ENCODE assay signal across 8 cellular contexts in genomic region chr5:138542120-138542955, GRCh38.
A peak's percentile ranks its signal among the peaks of the same experiment; 100 is the strongest.
DNase-seq lines count a peak whose midpoint lies in the region; ATAC-seq and TF ChIP-seq lines count a peak whose summit lies in the region.

No MANE protein-coding gene starts in this region.

- H3K4me1 ChIP-seq in DOHH2 (ENCODE audit: control insufficient read depth, low read length) (peaks cover 41% of the 10 kb centered on the region), iPS DF 6.9 (ENCODE audit: control insufficient read depth, insufficient read depth, low read length) (no peaks in the 10 kb centered on the region)

- H3K27me3 ChIP-seq in DOHH2 (ENCODE audit: control insufficient read depth, low read length) = no peaks in the 10 kb centered on the region
- H3K27me3 ChIP-seq in HL-60 (ENCODE audit: insufficient read depth, poor library complexity, severe bottlenecking) = no peaks in the 10 kb centered on the region
- H3K27me3 ChIP-seq in iPS DF 6.9 (ENCODE audit: control insufficient read depth, insufficient read depth, low read length) = no peaks in the 10 kb centered on the region

- H3K27me3 Mint-ChIP-seq in activated naive CD8-positive, alpha-beta T cell = no peaks in the 10 kb centered on the region
- no peaks in the 10 kb centered on the region for H3K27me3 Mint-ChIP-seq in stimulated activated memory B cell treated with anti-CD40 and anti-IgM and Interleukin-4, amounts not matched to agents 10 μg/mL and 1 μg/mL and 100 μg/mL, for 72 hours

- H4K20me1 ChIP-seq in DOHH2 (ENCODE audit: control insufficient read depth, insufficient read depth, low read depth, low read length) = peaks cover 28% of the 10 kb centered on the region

- peak overlapping the region; percentile 100 for H3K27ac Mint-ChIP-seq in activated naive CD8-positive, alpha-beta T cell
- H3K27ac Mint-ChIP-seq in stimulated activated memory B cell treated with anti-CD40 and anti-IgM and Interleukin-4, amounts not matched to agents 10 μg/mL and 1 μg/mL and 100 μg/mL, for 72 hours = peak overlapping the region; percentile 100

- 0 out of 2 replicates have a peak, but pooled peaks cover 3% of the 10 kb centered on the region for H3F3A ChIP-seq in DOHH2 (ENCODE audit: control insufficient read depth, insufficient read depth)

- ATAC-seq in stimulated activated memory B cell treated with anti-CD40 and anti-IgM and Interleukin-4, amounts not matched to agents 10 μg/mL and 1 μg/mL and 100 μg/mL, for 72 hours = no peak

- H3K4me3 ChIP-seq in DOHH2 (ENCODE audit: low read length) = peak overlapping the region; percentile 96
- peak overlapping the region; percentile 70 for H3K4me3 ChIP-seq in HL-60 (replicated peaks; ENCODE audit: insufficient read depth, low read length)
- peak overlapping the region; percentile 64 for H3K4me3 ChIP-seq in iPS DF 6.9 (ENCODE audit: low read length)

- DNase-seq in HL-60 (ENCODE audit: low read depth in 1 of 2, low spot score in 1 of 2) (no peak), iPS DF 6.9 (ENCODE audit: low read depth, low spot score) (no peak), retina (no peak), NCI-H82 (lab: John Stamatoyannopoulos, UW) (no peak), NCI-H748 treated with DMSO at 0.1 percent for 48 hours (lab: John Stamatoyannopoulos, UW) (no peak)

- peaks cover 11% of the 10 kb centered on the region for H3K36me3 Mint-ChIP-seq in activated naive CD8-positive, alpha-beta T cell
- peaks cover 10% of the 10 kb centered on the region for H3K36me3 Mint-ChIP-seq in stimulated activated memory B cell treated with anti-CD40 and anti-IgM and Interleukin-4, amounts not matched to agents 10 μg/mL and 1 μg/mL and 100 μg/mL, for 72 hours

- H3K36me3 ChIP-seq in DOHH2 (ENCODE audit: control insufficient read depth, low read length) (peaks cover 68% of the 10 kb centered on the region), iPS DF 6.9 (ENCODE audit: control insufficient read depth, insufficient read depth, low read length) (no peaks in the 10 kb centered on the region; the same call in 1 of the 2 replicates)

- WGBS in iPS DF 6.9 (ENCODE audit: insufficient coverage, insufficient read length) = no CpG with 5 or more reads among the region's 48 CpGs

- peak overlapping the region; percentile 85 for H3K4me2 ChIP-seq in DOHH2 (ENCODE audit: low read length)

- H3K9me2 ChIP-seq in DOHH2 (replicated peaks; ENCODE audit: control insufficient read depth, low read length) = no peaks in the 10 kb centered on the region

- H3K9me3 Mint-ChIP-seq in activated naive CD8-positive, alpha-beta T cell (ENCODE audit: low read depth) = no peaks in the 10 kb centered on the region
- no peaks in the 10 kb centered on the region for H3K9me3 Mint-ChIP-seq in stimulated activated memory B cell treated with anti-CD40 and anti-IgM and Interleukin-4, amounts not matched to agents 10 μg/mL and 1 μg/mL and 100 μg/mL, for 72 hours

- H3K79me2 ChIP-seq in DOHH2 (ENCODE audit: control insufficient read depth, low read length) = peaks cover 93% of the 10 kb centered on the region

- peaks cover 59% of the 10 kb centered on the region for H3K4me1 Mint-ChIP-seq in activated naive CD8-positive, alpha-beta T cell (ENCODE audit: low read depth)
- H3K4me1 Mint-ChIP-seq in stimulated activated memory B cell treated with anti-CD40 and anti-IgM and Interleukin-4, amounts not matched to agents 10 μg/mL and 1 μg/mL and 100 μg/mL, for 72 hours = peaks cover 71% of the 10 kb centered on the region

- TF ChIP-seq CTCF in DOHH2 (IDR thresholded peaks at IDR 0.05; ENCODE audit: low read depth, low read length, poor library complexity, severe bottlenecking) (peak; percentile 16), HL-60 (IDR thresholded peaks at IDR 0.05; ENCODE audit: insufficient read depth, low read length) (no peak)

- peak overlapping the region; percentile 60 for H3K27ac ChIP-seq in DOHH2 (ENCODE audit: low read depth, low read length)
- H3K27ac ChIP-seq in HL-60 (replicated peaks) = peak overlapping the region; percentile 100
- no peak overlapping the region for H3K27ac ChIP-seq in iPS DF 6.9 (ENCODE audit: low read length)

- peak overlapping the region; percentile 100 for H3K4me3 Mint-ChIP-seq in activated naive CD8-positive, alpha-beta T cell
- H3K4me3 Mint-ChIP-seq in stimulated activated memory B cell treated with anti-CD40 and anti-IgM and Interleukin-4, amounts not matched to agents 10 μg/mL and 1 μg/mL and 100 μg/mL, for 72 hours = peak overlapping the region; percentile 97

- no peaks in the 10 kb centered on the region for H3K9me3 ChIP-seq in DOHH2 (ENCODE audit: control insufficient read depth, insufficient read depth, low read length)
- no peaks in the 10 kb centered on the region for H3K9me3 ChIP-seq in iPS DF 6.9 (ENCODE audit: control insufficient read depth, insufficient read depth, low read length)
